Comparison of ENCODE assay signal across 8 cellular contexts in the genomic region with DNA sequence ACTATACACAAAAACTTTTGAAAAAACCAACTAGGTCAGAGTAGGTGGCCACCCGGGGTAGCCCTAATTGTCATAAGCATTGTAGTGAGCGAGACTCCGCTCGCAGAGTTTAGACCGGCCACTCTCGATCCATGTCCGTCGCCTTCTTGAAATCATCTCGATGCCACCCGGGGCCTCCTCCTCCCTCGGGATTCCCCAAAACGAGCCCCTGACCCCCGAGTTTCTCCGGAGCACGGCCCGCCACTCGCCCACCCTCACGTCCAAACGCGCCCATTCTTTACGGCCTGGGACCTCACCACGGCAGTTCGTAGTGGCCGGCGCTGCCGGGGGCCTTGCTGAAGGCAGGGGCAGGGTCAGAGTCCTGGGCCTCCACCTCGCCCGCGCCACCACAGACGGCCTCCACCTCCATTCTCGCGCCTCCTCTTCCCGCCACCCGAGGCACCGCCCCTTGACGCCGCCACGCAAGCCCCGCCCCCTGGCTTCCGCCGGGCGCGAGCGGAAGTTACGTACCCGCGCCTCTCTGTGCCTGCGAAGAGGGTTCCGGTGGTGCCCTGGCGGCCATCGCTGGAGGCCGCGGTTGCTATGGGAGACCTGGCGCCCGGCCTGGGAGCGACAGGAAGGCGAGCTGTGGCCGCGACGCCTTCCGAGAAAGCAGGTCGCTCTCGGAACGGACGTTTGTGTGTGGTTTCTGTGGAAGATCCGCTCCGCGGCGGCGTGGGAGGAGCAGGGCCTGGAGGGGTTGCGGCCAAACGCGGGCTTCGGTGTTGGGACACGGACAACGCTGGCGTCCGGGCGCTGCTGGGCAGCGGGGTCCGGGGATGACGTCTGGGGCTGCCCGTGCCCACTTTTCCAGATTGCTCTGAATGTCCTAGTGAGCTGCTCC. TPM values are rescaled to one million over a fixed set of nuclear protein-coding genes. Genes with fewer than 3 reads are reported as not detected.
DNase-seq lines count a peak whose midpoint lies in the region; ATAC-seq and TF ChIP-seq lines count a peak whose summit lies in the region.

TSS of gene RFC2 (minus strand) at position 425 of the 883 bp plus-strand sequence. CDS start at position 409, 16 bp downstream.

- no peaks in the 10 kb centered on the region; the same call in 1 of the 2 replicates for H3F3A ChIP-seq in SU-DHL-6 (ENCODE audit: insufficient read depth)

- no peaks in the 10 kb centered on the region for H3K27me3 ChIP-seq in SU-DHL-6 (ENCODE audit: low read length)
- no peaks in the 10 kb centered on the region for H3K27me3 ChIP-seq in parathyroid adenoma (ENCODE audit: control insufficient read depth, insufficient read depth, low read length)
- no peaks in the 10 kb centered on the region for H3K27me3 ChIP-seq in tibial nerve

- TF ChIP-seq POLR2A in tibial nerve (IDR thresholded peaks at IDR 0.05) = peak; percentile 73 to 81

- H3K9me2 ChIP-seq in SU-DHL-6 (replicated peaks; ENCODE audit: insufficient read depth, low read length) = no peaks in the 10 kb centered on the region

- H3K36me3 ChIP-seq in SU-DHL-6 (ENCODE audit: low read length) (peaks cover 3% of the 10 kb centered on the region; the same call in 1 of the 2 replicates), parathyroid adenoma (ENCODE audit: control insufficient read depth, insufficient read depth, low read length) (no peaks in the 10 kb centered on the region), tibial nerve (peaks cover 0 to 23% (median 7%) of the 10 kb centered on the region in 3 donors)

- H3K4me3 ChIP-seq in GM12864 (ENCODE audit: low read depth, low read length) = peak within 1 kb of the TSS; percentile 87
- H3K4me3 ChIP-seq in SU-DHL-6 (ENCODE audit: insufficient read depth, low read length, poor library complexity, severe bottlenecking) = peak within 1 kb of the TSS; percentile 87
- peak within 1 kb of the TSS; percentile 93 for H3K4me3 ChIP-seq in parathyroid adenoma (ENCODE audit: low read depth, low read length)
- peak within 1 kb of the TSS; percentile 61 to 80 (median 74) for H3K4me3 ChIP-seq in tibial nerve

- H3K9ac ChIP-seq in SU-DHL-6 (ENCODE audit: low read length) (peak within 1 kb of the TSS; percentile 94), parathyroid adenoma (peak within 1 kb of the TSS; percentile 58)

- H2AFZ ChIP-seq in SU-DHL-6 (ENCODE audit: low read depth, low read length, severe bottlenecking) = peak within 1 kb of the TSS; percentile 94
- H2AFZ ChIP-seq in parathyroid adenoma = peak within 1 kb of the TSS; percentile 89

- 0 to 1% methylated on average over 42 to 79 of the region's 83 CpGs for WGBS in tibial nerve, 2 donors

- H3K4me2 ChIP-seq in SU-DHL-6 (ENCODE audit: low read depth, low read length, poor library complexity, severe bottlenecking) = peak within 1 kb of the TSS; percentile 87
- peak within 1 kb of the TSS; percentile 99 for H3K4me2 ChIP-seq in parathyroid adenoma (ENCODE audit: low read length)

- peaks cover 31% of the 10 kb centered on the region for H3K79me2 ChIP-seq in SU-DHL-6 (ENCODE audit: insufficient read depth, low read length)
- no peaks in the 10 kb centered on the region for H3K79me2 ChIP-seq in parathyroid adenoma

- H3K9me3 ChIP-seq in SU-DHL-6 (ENCODE audit: insufficient read depth, low read length) (no peaks in the 10 kb centered on the region), parathyroid adenoma (ENCODE audit: control insufficient read depth, low read length) (no peaks in the 10 kb centered on the region), tibial nerve (no peaks in the 10 kb centered on the region)

- TF ChIP-seq CTCF in GM12864 (IDR thresholded peaks at IDR 0.05; ENCODE audit: low read depth, low read length, missing control alignments) (peak; percentile 9), SU-DHL-6 (IDR thresholded peaks at IDR 0.05; ENCODE audit: insufficient read depth, low read length, poor library complexity, severe bottlenecking) (no peak), parathyroid adenoma (IDR thresholded peaks at IDR 0.05) (peak; percentile 28), tibial nerve (IDR thresholded peaks at IDR 0.05) (peak; percentile 20 to 92 (median 43))

- H4K20me1 ChIP-seq in SU-DHL-6 (ENCODE audit: low read depth, low read length) = no peaks in the 10 kb centered on the region

- intact Hi-C loops in Right ventricle myocardium superior (cut with DNase I) = no loop called here

- peak; percentile 98 for TF ChIP-seq EP300 in tibial nerve (IDR thresholded peaks at IDR 0.05)

- peaks cover 6% of the 10 kb centered on the region for H3K4me1 ChIP-seq in parathyroid adenoma
- H3K4me1 ChIP-seq in tibial nerve = peaks cover 5 to 38% (median 12%) of the 10 kb centered on the region in 4 donors

- peak within 1 kb of the TSS; percentile 63 for H3K27ac ChIP-seq in SU-DHL-6 (ENCODE audit: low read depth, low read length)
- H3K27ac ChIP-seq in parathyroid adenoma = peak within 1 kb of the TSS; percentile 89
- peak within 1 kb of the TSS; percentile 84 to 97 (median 91) for H3K27ac ChIP-seq in tibial nerve

- peak; percentile 94 for ATAC-seq in HG02623 (IDR thresholded peaks at IDR 0.05; ENCODE audit: unreplicated experiment)
- ATAC-seq in Right ventricle myocardium superior (ENCODE audit: poor library complexity) = peak; percentile 100

- DNase-seq in GM12864 (ENCODE audit: low read depth) (peak; percentile 97), NCI-H1105 treated with DMSO at 0.1 percent for 48 hours (lab: John Stamatoyannopoulos, UW) (peak; percentile 91), Right ventricle myocardium superior (peak; percentile 99), tibial nerve (ENCODE audit: low spot score in 2 of 2) (peak; percentile 92 to 95)
- DNase-seq in activated naive CD8-positive, alpha-beta T cell treated with anti-CD3 and anti-CD28 coated beads, Interleukin-2, amount 50 U/mL, for 16 hours (ENCODE audit: low read depth, low spot score) = peak; percentile 93

RNA-seq across cellular contexts. Expression of gene RFC2, which starts in this region (rescaled TPM):
- total RNA-seq in Right ventricle myocardium superior = 9.4 TPM
- 10 to 100 TPM in 3 of 4 donors, 1 to 10 TPM in 1; 8.4 to 25.1 (median 14.1) TPM for total RNA-seq in tibial nerve

Comparison
In these comparisons a context has a peak if more than half of its experiments do, and no peak if none do; other contexts are left out.
1. Peak in every context shown above with its lines: DNase-seq, ATAC-seq, H3K4me3 ChIP-seq and H3K27ac ChIP-seq.